In genomic region chr4:155639674-155640529, GRCh38 we compare ENCODE assay signal across 10 cellular contexts. TPM values are rescaled to one million over a fixed set of nuclear protein-coding genes. Genes with fewer than 3 reads are reported as not detected.
A peak's percentile ranks its signal among the peaks of the same experiment; 100 is the strongest.
DNase-seq lines count a peak whose midpoint lies in the region; ATAC-seq and TF ChIP-seq lines count a peak whose summit lies in the region.
"Had no signal": no experiment of that assay in that cellular context is flagged by ENCODE, and none has a peak within 500 bp of the region (broad histone marks: within the 10 kb centered on the region; RNA-seq: fewer than 3 reads in every experiment).

No MANE protein-coding gene starts in this region.

- no peak overlapping the region for H4K91ac ChIP-seq in neuronal stem cell (ENCODE audit: low read depth, low read length, poor library complexity)

- no peaks in the 10 kb centered on the region for H3K9me2 ChIP-seq in Loucy (replicated peaks; ENCODE audit: low read depth, low read length)

- H2BK12ac ChIP-seq in neuronal stem cell (ENCODE audit: low read length): no peak overlapping the region

- no peaks in the 10 kb centered on the region for H3K79me1 ChIP-seq in neuronal stem cell (ENCODE audit: low read depth, low read length)

- TF ChIP-seq CTCF in Loucy (conservative IDR thresholded peaks at IDR 0.05; ENCODE audit: low read length): no peak

- H3K9me3 ChIP-seq in Loucy (ENCODE audit: insufficient read depth, low read depth, low read length): no peaks in the 10 kb centered on the region
- H3K9me3 ChIP-seq in neuronal stem cell (replicated peaks in 1 of 2; ENCODE audit: control insufficient read depth in 2 of 2, insufficient read depth in 1 of 2, low read depth in 1 of 2, low read length in 2 of 2): no peaks in the 10 kb centered on the region

- peak overlapping the region; percentile 51 for H3K9ac ChIP-seq in Loucy (ENCODE audit: low read depth, low read length, poor library complexity, severe bottlenecking)
- no peak overlapping the region for H3K9ac ChIP-seq in neuronal stem cell (ENCODE audit: low read depth, low read length, poor library complexity)

- H4K20me1 ChIP-seq in Loucy (ENCODE audit: insufficient read depth, low read length, poor library complexity, severe bottlenecking): no peaks in the 10 kb centered on the region

- no peak overlapping the region for H3K14ac ChIP-seq in neuronal stem cell (ENCODE audit: low read length)

- H3K79me2 ChIP-seq in Loucy (ENCODE audit: insufficient read depth, low read length): no peaks in the 10 kb centered on the region

- H3K4me1 ChIP-seq in Loucy (ENCODE audit: insufficient read depth, low read length, poor library complexity, severe bottlenecking): peaks cover 74% of the 10 kb centered on the region
- H3K4me1 ChIP-seq in neuronal stem cell (ENCODE audit: control insufficient read depth in 2 of 2, insufficient read depth in 1 of 2, low read depth in 1 of 2, low read length in 2 of 2): peaks cover 0 to 2% of the 10 kb centered on the region in 2 donors

- H2BK15ac ChIP-seq in neuronal stem cell (ENCODE audit: low read length): no peak overlapping the region

- H3K27me3 ChIP-seq in Loucy (ENCODE audit: insufficient read depth, low read length, poor library complexity, severe bottlenecking): no peaks in the 10 kb centered on the region
- H3K27me3 ChIP-seq in neuronal stem cell (ENCODE audit: control insufficient read depth in 3 of 3, insufficient read depth in 3 of 3, low read depth in 1 of 3, low read length in 3 of 3): no peaks in the 10 kb centered on the region

- H3K36me3 ChIP-seq in Loucy (ENCODE audit: insufficient read depth, low read length) (no peaks in the 10 kb centered on the region), neuronal stem cell (replicated peaks in 1 of 2; ENCODE audit: control insufficient read depth in 2 of 2, insufficient read depth in 2 of 2, low read length in 2 of 2) (no peaks in the 10 kb centered on the region)

- H3K27ac ChIP-seq in neuronal stem cell (replicated peaks; ENCODE audit: low read length): peak overlapping the region; percentile 76
- H3K27ac ChIP-seq: VCaP had no signal

- H3K4ac ChIP-seq in neuronal stem cell (ENCODE audit: low read length): no peak overlapping the region

- H4K8ac ChIP-seq in neuronal stem cell (ENCODE audit: low read depth, low read length): no peak overlapping the region

- H3K4me2 ChIP-seq in Loucy (ENCODE audit: low read depth, low read length, poor library complexity, severe bottlenecking) (peak overlapping the region; percentile 78), neuronal stem cell (ENCODE audit: insufficient read depth, low read length, poor library complexity, severe bottlenecking) (no peak overlapping the region)

- H2BK120ac ChIP-seq in neuronal stem cell (ENCODE audit: low read depth, low read length): no peak overlapping the region

- ATAC-seq in GM19025 (IDR thresholded peaks at IDR 0.05; ENCODE audit: low read depth, unreplicated experiment): peak; percentile 68
- peak; percentile 84 for ATAC-seq in HG02623 (IDR thresholded peaks at IDR 0.05; ENCODE audit: unreplicated experiment)
- ATAC-seq: naive thymus-derived CD8-positive, alpha-beta T cell had no signal

- peaks cover 27% of the 10 kb centered on the region for H3F3A ChIP-seq in Loucy (ENCODE audit: low read depth)

- H2AK5ac ChIP-seq in neuronal stem cell (ENCODE audit: low read depth, low read length): no peak overlapping the region

- no CpG with 5 or more reads among the region's 3 CpGs for WGBS in neuronal stem cell (ENCODE audit: extremely low coverage in 2 of 2, insufficient read length in 2 of 2, insufficient replicate concordance in 1 of 2), 2 donors

- no peak overlapping the region for H3K18ac ChIP-seq in neuronal stem cell (ENCODE audit: low read length)

- no peak for DNase-seq in neuronal stem cell (ENCODE audit: low spot score)
- no peak for DNase-seq in dedifferentiated amniotic fluid mesenchymal stem cell (ENCODE audit: extremely low spot score)
- no peak for DNase-seq in NCI-H774 (lab: John Stamatoyannopoulos, UW)
- DNase-seq in cerebellar cortex (ENCODE audit: low spot score): no peak
- DNase-seq: stimulated activated naive B cell treated with anti-CD40 and anti-IgM and Interleukin-4, amounts not matched to agents 10 μg/mL and 1 μg/mL and 100 μg/mL, for 72 hours had no signal

- H2AFZ ChIP-seq in Loucy (ENCODE audit: low read length): peak overlapping the region; percentile 50; the same call in 1 of the 2 replicates
- peak overlapping the region; percentile 13 for H2AFZ ChIP-seq in neuronal stem cell (ENCODE audit: low read length)

- no peak overlapping the region for H3K23ac ChIP-seq in neuronal stem cell (ENCODE audit: low read depth, low read length, poor library complexity)

- H3K4me3 ChIP-seq in Loucy (ENCODE audit: low read length, poor library complexity, severe bottlenecking) (peak overlapping the region; percentile 66), neuronal stem cell (ENCODE audit: low read length in 2 of 2) (no peak overlapping the region)

- H2BK5ac ChIP-seq in neuronal stem cell (ENCODE audit: low read length): no peak overlapping the region

RNA-seq across cellular contexts. Expression of gene GUCY1A1, which starts 26.7 kb away (rescaled TPM):
- 5.6 TPM for polyA plus RNA-seq in neuronal stem cell (2013, experiment 1 of 2)
- polyA plus RNA-seq in neuronal stem cell (2013, experiment 2 of 2): 5.0 TPM
- polyA plus RNA-seq: naive thymus-derived CD8-positive, alpha-beta T cell had no signal
